Comparison of ENCODE assay signal across 1 cellular context in the genomic region with DNA sequence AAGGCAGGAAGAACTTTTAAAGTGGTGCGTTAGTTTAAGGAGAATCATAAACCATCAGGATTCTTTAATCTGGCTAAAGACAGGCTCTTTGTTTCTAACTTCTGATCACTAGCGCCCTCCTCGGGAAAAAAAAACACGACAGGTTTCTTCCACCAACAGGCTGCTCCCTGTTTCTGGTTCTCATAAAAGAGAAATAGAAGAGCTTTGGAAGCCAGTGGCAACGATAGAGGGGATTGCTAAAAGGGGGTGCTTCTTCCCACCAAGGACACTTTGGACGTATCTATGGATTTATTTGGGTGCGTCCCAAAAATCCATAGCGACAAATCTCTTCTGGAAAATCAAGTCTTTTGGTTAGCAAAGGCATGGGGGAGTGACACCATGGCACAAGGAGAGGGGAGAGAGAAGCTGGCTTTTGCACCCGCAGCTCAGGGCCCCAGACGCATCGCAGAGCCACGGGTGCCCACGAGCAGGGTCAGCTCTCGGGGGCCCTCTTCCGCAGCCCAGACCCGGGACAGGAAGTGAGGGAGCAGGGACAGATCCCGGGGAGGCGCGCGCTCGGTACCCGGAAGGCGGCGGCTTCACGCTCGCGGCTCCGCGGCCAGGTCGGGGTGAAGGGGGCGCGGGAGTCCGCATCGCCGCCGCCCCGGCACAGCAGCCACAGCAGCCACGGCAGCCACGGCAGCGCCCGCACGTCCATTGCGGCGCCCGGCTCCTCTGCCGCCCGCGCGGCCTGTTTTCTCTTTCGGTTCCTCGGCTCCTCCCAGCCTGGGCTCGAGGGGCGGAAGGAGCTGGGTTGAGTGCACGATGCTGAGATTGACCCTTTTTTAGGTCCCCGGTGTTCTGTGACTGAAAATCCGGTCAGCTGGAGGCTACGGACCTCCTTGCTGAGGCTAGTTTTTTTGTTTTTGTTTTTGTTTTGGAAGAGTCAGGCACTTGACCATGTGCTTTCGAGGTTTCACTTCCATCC.
A peak's percentile ranks its signal among the peaks of the same experiment; 100 is the strongest.
TF ChIP-seq lines count a peak whose summit lies in the region.

A gene with protein sequence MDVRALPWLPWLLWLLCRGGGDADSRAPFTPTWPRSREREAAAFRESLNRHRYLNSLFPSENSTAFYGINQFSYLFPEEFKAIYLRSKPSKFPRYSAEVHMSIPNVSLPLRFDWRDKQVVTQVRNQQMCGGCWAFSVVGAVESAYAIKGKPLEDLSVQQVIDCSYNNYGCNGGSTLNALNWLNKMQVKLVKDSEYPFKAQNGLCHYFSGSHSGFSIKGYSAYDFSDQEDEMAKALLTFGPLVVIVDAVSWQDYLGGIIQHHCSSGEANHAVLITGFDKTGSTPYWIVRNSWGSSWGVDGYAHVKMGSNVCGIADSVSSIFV (minus strand): TSS at position 716 of the 967 bp plus-strand sequence. CDS start 19 bp downstream, at position 697.

TF ChIP-seq in A549, 52 proteins besides CTCF, POLR2A, EP300 and RAD21 (continued from another document):
- TF ChIP-seq, protein P1, sequence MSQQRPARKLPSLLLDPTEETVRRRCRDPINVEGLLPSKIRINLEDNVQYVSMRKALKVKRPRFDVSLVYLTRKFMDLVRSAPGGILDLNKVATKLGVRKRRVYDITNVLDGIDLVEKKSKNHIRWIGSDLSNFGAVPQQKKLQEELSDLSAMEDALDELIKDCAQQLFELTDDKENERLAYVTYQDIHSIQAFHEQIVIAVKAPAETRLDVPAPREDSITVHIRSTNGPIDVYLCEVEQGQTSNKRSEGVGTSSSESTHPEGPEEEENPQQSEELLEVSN (IDR thresholded peaks at IDR 0.05; ENCODE audit: borderline replicate concordance, low read depth): 0 out of 2 replicates have a peak, but pooled peaks have one; percentile 23
- TF ChIP-seq, protein P2, sequence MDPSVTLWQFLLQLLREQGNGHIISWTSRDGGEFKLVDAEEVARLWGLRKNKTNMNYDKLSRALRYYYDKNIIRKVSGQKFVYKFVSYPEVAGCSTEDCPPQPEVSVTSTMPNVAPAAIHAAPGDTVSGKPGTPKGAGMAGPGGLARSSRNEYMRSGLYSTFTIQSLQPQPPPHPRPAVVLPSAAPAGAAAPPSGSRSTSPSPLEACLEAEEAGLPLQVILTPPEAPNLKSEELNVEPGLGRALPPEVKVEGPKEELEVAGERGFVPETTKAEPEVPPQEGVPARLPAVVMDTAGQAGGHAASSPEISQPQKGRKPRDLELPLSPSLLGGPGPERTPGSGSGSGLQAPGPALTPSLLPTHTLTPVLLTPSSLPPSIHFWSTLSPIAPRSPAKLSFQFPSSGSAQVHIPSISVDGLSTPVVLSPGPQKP (IDR thresholded peaks at IDR 0.05; ENCODE audit: low read depth, low read length): no peak
- TF ChIP-seq ZSCAN20 (CRISPR knock-in tag; IDR thresholded peaks at IDR 0.05) (no peak), EHMT2 (IDR thresholded peaks at IDR 0.05; ENCODE audit: low read depth) (no peak), NR3C1 (IDR thresholded peaks at IDR 0.05) (no peak), TFCP2L1 (CRISPR knock-in tag; IDR thresholded peaks at IDR 0.05) (no peak), RARB (CRISPR knock-in tag; IDR thresholded peaks at IDR 0.05) (no peak), TP53 (CRISPR knock-in tag; IDR thresholded peaks at IDR 0.05) (no peak), CHD4 (IDR thresholded peaks at IDR 0.05; ENCODE audit: borderline replicate concordance) (no peak), HOXB13 (CRISPR knock-in tag; IDR thresholded peaks at IDR 0.05; ENCODE audit: low read depth) (no peak), FOXS1 (CRISPR knock-in tag; IDR thresholded peaks at IDR 0.05) (no peak), KDM5A (IDR thresholded peaks at IDR 0.05) (peak; percentile 72), CBX8 (IDR thresholded peaks at IDR 0.05) (no peak), RCOR1 (IDR thresholded peaks at IDR 0.05; ENCODE audit: low read depth, low read length) (no peak), HEYL (CRISPR knock-in tag; IDR thresholded peaks at IDR 0.05) (no peak), SREBF2 (IDR thresholded peaks at IDR 0.05) (no peak), MYC (IDR thresholded peaks at IDR 0.05; ENCODE audit: borderline replicate concordance, low read length) (no peak), ESRRA (IDR thresholded peaks at IDR 0.05; ENCODE audit: borderline replicate concordance, low read length) (no peak), MAZ (IDR thresholded peaks at IDR 0.05; ENCODE audit: borderline replicate concordance, low read depth, low read length) (no peak), CHD2 (IDR thresholded peaks at IDR 0.05; ENCODE audit: low read length, partially characterized antibody) (no peak)
- TF ChIP-seq, protein P3, sequence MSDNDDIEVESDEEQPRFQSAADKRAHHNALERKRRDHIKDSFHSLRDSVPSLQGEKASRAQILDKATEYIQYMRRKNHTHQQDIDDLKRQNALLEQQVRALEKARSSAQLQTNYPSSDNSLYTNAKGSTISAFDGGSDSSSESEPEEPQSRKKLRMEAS (IDR thresholded peaks at IDR 0.05): peak; percentile 49
- TF ChIP-seq, protein P4, sequence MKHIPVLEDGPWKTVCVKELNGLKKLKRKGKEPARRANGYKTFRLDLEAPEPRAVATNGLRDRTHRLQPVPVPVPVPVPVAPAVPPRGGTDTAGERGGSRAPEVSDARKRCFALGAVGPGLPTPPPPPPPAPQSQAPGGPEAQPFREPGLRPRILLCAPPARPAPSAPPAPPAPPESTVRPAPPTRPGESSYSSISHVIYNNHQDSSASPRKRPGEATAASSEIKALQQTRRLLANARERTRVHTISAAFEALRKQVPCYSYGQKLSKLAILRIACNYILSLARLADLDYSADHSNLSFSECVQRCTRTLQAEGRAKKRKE (CRISPR knock-in tag; IDR thresholded peaks at IDR 0.05; ENCODE audit: low read depth): no peak
- TF ChIP-seq, protein P5, sequence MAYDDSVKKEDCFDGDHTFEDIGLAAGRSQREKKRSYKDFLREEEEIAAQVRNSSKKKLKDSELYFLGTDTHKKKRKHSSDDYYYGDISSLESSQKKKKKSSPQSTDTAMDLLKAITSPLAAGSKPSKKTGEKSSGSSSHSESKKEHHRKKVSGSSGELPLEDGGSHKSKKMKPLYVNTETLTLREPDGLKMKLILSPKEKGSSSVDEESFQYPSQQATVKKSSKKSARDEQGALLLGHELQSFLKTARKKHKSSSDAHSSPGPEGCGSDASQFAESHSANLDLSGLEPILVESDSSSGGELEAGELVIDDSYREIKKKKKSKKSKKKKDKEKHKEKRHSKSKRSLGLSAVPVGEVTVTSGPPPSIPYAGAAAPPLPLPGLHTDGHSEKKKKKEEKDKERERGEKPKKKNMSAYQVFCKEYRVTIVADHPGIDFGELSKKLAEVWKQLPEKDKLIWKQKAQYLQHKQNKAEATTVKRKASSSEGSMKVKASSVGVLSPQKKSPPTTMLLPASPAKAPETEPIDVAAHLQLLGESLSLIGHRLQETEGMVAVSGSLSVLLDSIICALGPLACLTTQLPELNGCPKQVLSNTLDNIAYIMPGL (CRISPR knock-in tag; IDR thresholded peaks at IDR 0.05; ENCODE audit: borderline replicate concordance): no peak
